Comparison of ENCODE assay signal across 8 cellular contexts in the genomic region with DNA sequence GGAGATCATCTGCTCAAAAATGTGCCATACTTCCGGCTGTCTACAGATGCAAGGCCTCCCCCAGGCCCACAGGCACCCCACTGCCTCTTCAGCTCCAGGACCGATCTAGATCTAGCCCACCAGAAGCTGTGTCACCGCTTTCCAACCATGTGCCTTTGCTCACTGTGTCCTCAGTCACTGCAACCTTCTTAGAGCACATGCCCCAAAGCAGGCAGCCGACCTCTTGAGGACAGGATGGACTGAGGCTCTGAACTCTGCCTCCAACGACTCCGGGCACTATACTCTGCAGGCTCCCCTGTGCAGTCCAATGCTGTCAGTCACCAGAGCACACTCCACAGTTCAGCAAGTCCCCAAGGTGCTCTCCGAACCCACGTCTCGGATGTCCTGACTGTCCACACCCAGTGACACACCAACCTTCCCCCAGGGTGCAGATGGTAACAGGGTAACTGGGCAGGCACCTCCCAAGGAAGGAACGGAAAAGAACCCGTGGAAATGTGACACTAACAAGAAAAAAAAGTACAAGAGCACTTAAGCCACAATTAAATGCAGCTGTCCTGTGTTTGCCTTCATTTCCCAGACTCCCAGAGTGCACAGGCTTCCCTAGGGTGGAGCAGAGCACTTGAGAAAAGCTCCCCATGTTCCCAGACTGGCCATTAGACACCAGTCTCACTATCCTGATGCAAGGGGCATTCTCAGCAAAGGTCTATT. TPM values are rescaled to one million over a fixed set of nuclear protein-coding genes. Genes with fewer than 3 reads are reported as not detected.
A peak's percentile ranks its signal among the peaks of the same experiment; 100 is the strongest.
DNase-seq lines count a peak whose midpoint lies in the region; ATAC-seq and TF ChIP-seq lines count a peak whose summit lies in the region.

No MANE protein-coding gene starts in this region.

- no peak overlapping the region for H3K4me3 ChIP-seq in tibial nerve

- no peaks in the 10 kb centered on the region for H3K9me3 ChIP-seq in tibial nerve

- no peaks in the 10 kb centered on the region for H3K27me3 ChIP-seq in tibial nerve

- H3K36me3 ChIP-seq in tibial nerve, result no peaks in the 10 kb centered on the region

- DNase-seq in DMS79 (lab: John Stamatoyannopoulos, UW), result peak; percentile 88
- DNase-seq in NCI-H1105 treated with DMSO at 0.1 percent for 48 hours (lab: John Stamatoyannopoulos, UW), result peak; percentile 71
- DNase-seq in activated effector memory CD4-positive, alpha-beta T cell treated with Interleukin-2 at 50 U/mL for 16 hours, result peak; percentile 16
- DNase-seq in iris pigment epithelial cell (ENCODE audit: low read depth), result peak; percentile 42
- DNase-seq in tibial nerve (ENCODE audit: low spot score in 2 of 2), result no peak
- no peak for DNase-seq in Ammon's horn (ENCODE audit: low spot score)

- peak overlapping the region in 3 of 4 donors; percentile 55 to 72 (median 67) for H3K27ac ChIP-seq in tibial nerve

- peaks cover 0 to 64% (median 41%) of the 10 kb centered on the region in 4 donors for H3K4me1 ChIP-seq in tibial nerve

- peak in 1 of 2 donors; percentile 18 for TF ChIP-seq EP300 in tibial nerve (IDR thresholded peaks at IDR 0.05)

- no peak for TF ChIP-seq POLR2A in tibial nerve (IDR thresholded peaks at IDR 0.05)

- 66 to 68% methylated on average over 11 of the region's 11 CpGs for WGBS in tibial nerve, 2 donors

- ATAC-seq in HG03521 (IDR thresholded peaks at IDR 0.05; ENCODE audit: unreplicated experiment) (no peak), GM18861 (IDR thresholded peaks at IDR 0.05; ENCODE audit: unreplicated experiment) (no peak)

- TF ChIP-seq CTCF in tibial nerve (IDR thresholded peaks at IDR 0.05), result no peak

RNA-seq across cellular contexts. Expression of a gene that starts 4.8 kb away (rescaled TPM):
- total RNA-seq in tibial nerve, result 10 to 100 TPM; 49.8 to 68.9 (median 57.0) TPM

Comparison
In these comparisons a context has a peak if more than half of its experiments do, and no peak if none do; other contexts are left out.
1. DNase-seq: peak in DMS79 (single experiment), NCI-H1105 treated with DMSO at 0.1 percent for 48 hours (single experiment), activated effector memory CD4-positive, alpha-beta T cell treated with Interleukin-2 at 50 U/mL for 16 hours (single experiment) and iris pigment epithelial cell (single experiment); none in tibial nerve (0 of 2) and Ammon's horn (single experiment).